ENCODE assay signal across 8 cellular contexts in genomic region chr2:138501427-138502252, GRCh38. TPM values are rescaled to one million over a fixed set of nuclear protein-coding genes. Genes with fewer than 3 reads are reported as not detected.
DNase-seq lines count a peak whose midpoint lies in the region; ATAC-seq and TF ChIP-seq lines count a peak whose summit lies in the region.

Gene SPOPL (plus strand): TSS chr2:138501770. CDS start chr2:138550217, 48,447 bp downstream.

- no peaks in the 10 kb centered on the region for H3K27me3 Mint-ChIP-seq in CD4-positive, alpha-beta T cell
- H3K27me3 Mint-ChIP-seq in activated CD8-positive, alpha-beta T cell treated with anti-CD3 and anti-CD28 coated beads for 36 hours = no peaks in the 10 kb centered on the region

- POLR2A ChIA-PET in CD4-positive, alpha-beta T cell (lab: Charles Lee) = interaction anchor here (0.6 kb wide), 1 partner anchor 14 kb away, joined by 3 read pairs; no protein-coding TSS in a partner anchor
- POLR2A ChIA-PET in activated CD8-positive, alpha-beta T cell treated with anti-CD3 and anti-CD28 coated beads for 36 hours (lab: Charles Lee) = interaction anchor here (0.5 to 1.2 kb wide), 5 partner anchors 14 to 285 kb away, joined by 3 to 5 read pairs (median 3); no protein-coding TSS in a partner anchor

- peak within 1 kb of the TSS; percentile 99 for H3K4me3 Mint-ChIP-seq in CD4-positive, alpha-beta T cell
- H3K4me3 Mint-ChIP-seq in activated CD8-positive, alpha-beta T cell treated with anti-CD3 and anti-CD28 coated beads for 36 hours = peak within 1 kb of the TSS; percentile 98

- H3K9me3 ChIP-seq in CD4-positive, alpha-beta T cell (ENCODE audit: control insufficient read depth, low read length) = no peaks in the 10 kb centered on the region
- H3K9me3 ChIP-seq in lung (ENCODE audit: control insufficient read depth in 2 of 2, insufficient read depth in 1 of 2, low read length in 1 of 2) = no peaks in the 10 kb centered on the region

- H3K36me3 ChIP-seq in lung (ENCODE audit: control insufficient read depth in 2 of 2, insufficient read depth in 2 of 2, low read length in 2 of 2) = no peaks in the 10 kb centered on the region

- peaks cover 48% of the 10 kb centered on the region for H3K4me1 Mint-ChIP-seq in CD4-positive, alpha-beta T cell (ENCODE audit: low read depth)
- H3K4me1 Mint-ChIP-seq in activated CD8-positive, alpha-beta T cell treated with anti-CD3 and anti-CD28 coated beads for 36 hours (ENCODE audit: low read depth) = peaks cover 36% of the 10 kb centered on the region

- 1% methylated on average over 72 to 86 of the region's 86 CpGs for WGBS in lung, 2 donors

- CTCF ChIA-PET in CD4-positive, alpha-beta T cell (lab: Charles Lee) = no interaction called here
- CTCF ChIA-PET in activated CD8-positive, alpha-beta T cell treated with anti-CD3 and anti-CD28 coated beads for 36 hours (lab: Charles Lee) = no interaction called here

- H3K36me3 Mint-ChIP-seq in CD4-positive, alpha-beta T cell (ENCODE audit: low read depth) = peaks cover 10% of the 10 kb centered on the region
- H3K36me3 Mint-ChIP-seq in activated CD8-positive, alpha-beta T cell treated with anti-CD3 and anti-CD28 coated beads for 36 hours (ENCODE audit: low read depth) = peaks cover 9% of the 10 kb centered on the region

- DNase-seq in CD4-positive, alpha-beta T cell = peak; percentile 59 to 83 (median 73)
- DNase-seq in NCI-H774 (lab: John Stamatoyannopoulos, UW) (peak; percentile 83), ecto neural progenitor cell (ENCODE audit: low spot score) (peak; percentile 95), lung (ENCODE audit: low spot score) (peak; percentile 92)
- DNase-seq in activated CD8-positive, alpha-beta T cell treated with anti-CD3 and anti-CD28 coated beads for 36 hours = peak; percentile 86
- peak; percentile 70 to 81 (median 73) for DNase-seq in stimulated activated CD4-positive, alpha-beta T cell treated with anti-CD3 and anti-CD28 coated beads, TNF-alpha, amount 100 ng/mL, for 4 hours (ENCODE audit: low read depth in 3 of 3)

- no peak for TF ChIP-seq CTCF in CD4-positive, alpha-beta T cell (IDR thresholded peaks at IDR 0.05)
- TF ChIP-seq CTCF in activated CD8-positive, alpha-beta T cell treated with anti-CD3 and anti-CD28 coated beads for 36 hours (IDR thresholded peaks at IDR 0.05) = no peak
- no peak for TF ChIP-seq CTCF in lung (IDR thresholded peaks at IDR 0.05; ENCODE audit: control extremely low read depth, extremely low read depth)

- peak; percentile 88 for ATAC-seq in CD4-positive, alpha-beta T cell (ENCODE audit: poor library complexity)
- ATAC-seq in GM19395 (IDR thresholded peaks at IDR 0.05; ENCODE audit: unreplicated experiment) (peak; percentile 62), HG03558 (IDR thresholded peaks at IDR 0.05; ENCODE audit: extremely low read depth, unreplicated experiment) (peak; percentile 44), lung (ENCODE audit: insufficient read depth, low FRiP score) (peak; percentile 99)
- ATAC-seq in activated CD8-positive, alpha-beta T cell treated with anti-CD3 and anti-CD28 coated beads for 36 hours = peak; percentile 90

- no peaks in the 10 kb centered on the region for H3K9me3 Mint-ChIP-seq in CD4-positive, alpha-beta T cell
- no peaks in the 10 kb centered on the region for H3K9me3 Mint-ChIP-seq in activated CD8-positive, alpha-beta T cell treated with anti-CD3 and anti-CD28 coated beads for 36 hours

- peaks cover 2 to 22% of the 10 kb centered on the region in 2 donors for H3K4me1 ChIP-seq in lung (ENCODE audit: control insufficient read depth in 2 of 2, insufficient read depth in 2 of 2, low read length in 2 of 2)

- H3K27me3 ChIP-seq in CD4-positive, alpha-beta T cell (ENCODE audit: control insufficient read depth, insufficient read depth, low read length) = no peaks in the 10 kb centered on the region
- H3K27me3 ChIP-seq in lung (ENCODE audit: control insufficient read depth, insufficient read depth) = no peaks in the 10 kb centered on the region

- peak within 1 kb of the TSS; percentile 97 for H3K4me3 ChIP-seq in lung

- peak within 1 kb of the TSS; percentile 24 for H3K27ac ChIP-seq in CD4-positive, alpha-beta T cell (ENCODE audit: low read depth, low read length)
- peak within 1 kb of the TSS; percentile 90 to 97 for H3K27ac ChIP-seq in lung (ENCODE audit: low read depth in 1 of 2, low read length in 1 of 2)

- intact Hi-C loops in CD4-positive, alpha-beta T cell (cut with DNase I, micrococcal nuclease) = no loop called here
- intact Hi-C loops in activated CD8-positive, alpha-beta T cell treated with anti-CD3 and anti-CD28 coated beads for 36 hours (cut with micrococcal nuclease) = no loop called here

- peak within 1 kb of the TSS; percentile 87 for H3K27ac Mint-ChIP-seq in CD4-positive, alpha-beta T cell
- peak within 1 kb of the TSS; percentile 97 for H3K27ac Mint-ChIP-seq in activated CD8-positive, alpha-beta T cell treated with anti-CD3 and anti-CD28 coated beads for 36 hours

RNA-seq across cellular contexts. Expression of gene SPOPL, which starts in this region (rescaled TPM):
- total RNA-seq in CD4-positive, alpha-beta T cell = 10 to 100 TPM; 12.0 to 13.2 TPM
- total RNA-seq in activated CD8-positive, alpha-beta T cell treated with anti-CD3 and anti-CD28 coated beads for 36 hours = 1 to 10 TPM; 8.9 to 9.6 TPM
- 10 to 100 TPM; 24.7 to 39.7 TPM for total RNA-seq in lung
- 10 to 100 TPM in 1 of 2 donors, 1 to 10 TPM in 1; 4.4 to 11.8 TPM for polyA plus RNA-seq in lung

Comparison
In these comparisons a context has a peak if more than half of its experiments do, and no peak if none do; other contexts are left out.
1. Peak in every context shown above with its lines: DNase-seq, ATAC-seq, H3K4me3 ChIP-seq and H3K27ac ChIP-seq.
2. ATAC-seq: peak in every context shown above with its lines; median percentile 99 in lung; 90 in activated CD8-positive, alpha-beta T cell treated with anti-CD3 and anti-CD28 coated beads for 36 hours; 88 in CD4-positive, alpha-beta T cell; 62 in GM19395; 44 in HG03558.